ENCODE assay signal across 1 cellular context in genomic region chr16:12111223-12111622, GRCh38.
TF ChIP-seq lines count a peak whose summit lies in the region.

No MANE protein-coding gene starts in this region.

TF ChIP-seq in K562, 482 proteins besides CTCF, POLR2A, EP300 and RAD21 (continued from another document):
- TF ChIP-seq NRF1 (conservative IDR thresholded peaks at IDR 0.05 in 1 of 2, IDR thresholded peaks at IDR 0.05 in 1 of 2) = peak; percentile 60 to 66
TF ChIP-seq in K562: peak in this region for 1.
